13 cellular contexts compared by ENCODE assay signal in genomic region chr13:44843403-44843802, GRCh38.
DNase-seq lines count a peak whose midpoint lies in the region; ATAC-seq and TF ChIP-seq lines count a peak whose summit lies in the region.
"Had no signal": no experiment of that assay in that cellular context is flagged by ENCODE, and none has a peak within 500 bp of the region (broad histone marks: within the 10 kb centered on the region; RNA-seq: fewer than 3 reads in every experiment).

No MANE protein-coding gene starts in this region.

- no peak overlapping the region for H3K4me3 ChIP-seq in brain microvascular endothelial cell (ENCODE audit: low read depth, low read length)
- H3K4me3 ChIP-seq in gastrocnemius medialis = no peak overlapping the region
- no peak overlapping the region for H3K4me3 ChIP-seq in right cardiac atrium (ENCODE audit: low read length)
- H3K4me3 ChIP-seq: sigmoid colon had no signal

- in situ Hi-C loops in brain microvascular endothelial cell (cut with HindIII; ENCODE audit: low pct_ligation_motif_present, low sequenced_read_pairs) (no loop called here), gastrocnemius medialis (cut with MboI; ENCODE audit: low sequenced_read_pairs in 4 of 4) (no loop called here)

- H3K9me3 ChIP-seq in gastrocnemius medialis = no peaks in the 10 kb centered on the region
- H3K9me3 ChIP-seq in right cardiac atrium (ENCODE audit: control insufficient read depth, low read length) = no peaks in the 10 kb centered on the region
- H3K9me3 ChIP-seq: Caco-2, sigmoid colon had no signal

- no peaks in the 10 kb centered on the region for H3K36me3 ChIP-seq in brain microvascular endothelial cell (replicated peaks)
- H3K36me3 ChIP-seq in gastrocnemius medialis = no peaks in the 10 kb centered on the region
- H3K36me3 ChIP-seq: sigmoid colon had no signal

- H3K27ac ChIP-seq in brain microvascular endothelial cell (peak overlapping the region; percentile 9), gastrocnemius medialis (peak overlapping the region in 1 of 4 donors; percentile 14), right cardiac atrium (ENCODE audit: low read length) (no peak overlapping the region)
- H3K27ac ChIP-seq: foreskin keratinocyte, sigmoid colon had no signal

- H3K4me1 ChIP-seq in gastrocnemius medialis (peaks cover 3 to 6% of the 10 kb centered on the region in 2 donors), right cardiac atrium (ENCODE audit: control insufficient read depth, insufficient read depth, low read length) (no peaks in the 10 kb centered on the region)
- H3K4me1 ChIP-seq: Caco-2, sigmoid colon had no signal

- intact Hi-C loops in gastrocnemius medialis (cut with DNase I; ENCODE audit: low total_unique reads) (no loop called here), right cardiac atrium (cut with DNase I) (no loop called here)

- peak; percentile 13 for DNase-seq in GM04504 (ENCODE audit: low read depth)
- peak; percentile 5 for DNase-seq in NCI-H226
- DNase-seq in brain microvascular endothelial cell = peak; percentile 60
- DNase-seq in gastrocnemius medialis = no peak
- no peak for DNase-seq in right cardiac atrium
- no peak for DNase-seq in occipital lobe (lab: John Stamatoyannopoulos, UW)
- DNase-seq in cerebellar nuclear complex (lab: John Stamatoyannopoulos, UW) = no peak
- DNase-seq: activated CD4-positive, alpha-beta T cell treated with anti-CD3 and anti-CD28 coated beads, Interleukin-2, amount 10 ng/mL, durations not matched to agents 7 days and 5 days; Caco-2; NCI-H2171; sigmoid colon; T-cell had no signal

- no peak for TF ChIP-seq CTCF in brain microvascular endothelial cell (IDR thresholded peaks at IDR 0.05; ENCODE audit: low read depth, low read length, missing control alignments)
- TF ChIP-seq CTCF in gastrocnemius medialis (IDR thresholded peaks at IDR 0.05 in 4 of 5, conservative IDR thresholded peaks at IDR 0.05 in 1 of 5) = no peak

- no peak for TF ChIP-seq POLR2A in gastrocnemius medialis (IDR thresholded peaks at IDR 0.05)

- no peaks in the 10 kb centered on the region for H3K27me3 ChIP-seq in brain microvascular endothelial cell (replicated peaks)
- no peaks in the 10 kb centered on the region for H3K27me3 ChIP-seq in gastrocnemius medialis
- no peaks in the 10 kb centered on the region for H3K27me3 ChIP-seq in right cardiac atrium (ENCODE audit: control insufficient read depth, insufficient read depth)
- H3K27me3 ChIP-seq: foreskin keratinocyte, sigmoid colon had no signal

- WGBS in right cardiac atrium = 97% methylated on average over 1 of the region's 1 CpG

- peak; percentile 46 to 47 for ATAC-seq in gastrocnemius medialis
- no peak for ATAC-seq in right cardiac atrium
- ATAC-seq: foreskin keratinocyte, T-cell had no signal

Comparison
In these comparisons a context has a peak if more than half of its experiments do, and no peak if none do; other contexts are left out.
1. DNase-seq: peak in GM04504 (single experiment), NCI-H226 (single experiment) and brain microvascular endothelial cell (single experiment); none in gastrocnemius medialis (0 of 2), right cardiac atrium (0 of 3), occipital lobe (single experiment) and cerebellar nuclear complex (0 of 2).
2. ATAC-seq: peak in gastrocnemius medialis (2 of 2); none in right cardiac atrium (0 of 2).